ENCODE assay signal across 1 cellular context in genomic region chr19:19404879-19405860, GRCh38.
TF ChIP-seq lines count a peak whose summit lies in the region.

Gene GATAD2A (plus strand): TSS chr19:19405675. CDS start chr19:19465346, 59,671 bp downstream.

TF ChIP-seq in SK-N-SH, 30 proteins besides CTCF, POLR2A, EP300 and RAD21 (continued from another document):
- TF ChIP-seq IRF3 (IDR thresholded peaks at IDR 0.05; ENCODE audit: low read depth, low read length) (no peak), FOXM1 (IDR thresholded peaks at IDR 0.05; ENCODE audit: low read depth) (no peak), GABPA (IDR thresholded peaks at IDR 0.05; ENCODE audit: low read depth) (peak; percentile 60), USF1 (IDR thresholded peaks at IDR 0.05; ENCODE audit: borderline replicate concordance, low read depth) (0 out of 2 replicates have a peak, but pooled peaks have one; percentile 31)
TF ChIP-seq in SK-N-SH: peak in this region for 12.
